Comparison of ENCODE assay signal across 8 cellular contexts in the genomic region with DNA sequence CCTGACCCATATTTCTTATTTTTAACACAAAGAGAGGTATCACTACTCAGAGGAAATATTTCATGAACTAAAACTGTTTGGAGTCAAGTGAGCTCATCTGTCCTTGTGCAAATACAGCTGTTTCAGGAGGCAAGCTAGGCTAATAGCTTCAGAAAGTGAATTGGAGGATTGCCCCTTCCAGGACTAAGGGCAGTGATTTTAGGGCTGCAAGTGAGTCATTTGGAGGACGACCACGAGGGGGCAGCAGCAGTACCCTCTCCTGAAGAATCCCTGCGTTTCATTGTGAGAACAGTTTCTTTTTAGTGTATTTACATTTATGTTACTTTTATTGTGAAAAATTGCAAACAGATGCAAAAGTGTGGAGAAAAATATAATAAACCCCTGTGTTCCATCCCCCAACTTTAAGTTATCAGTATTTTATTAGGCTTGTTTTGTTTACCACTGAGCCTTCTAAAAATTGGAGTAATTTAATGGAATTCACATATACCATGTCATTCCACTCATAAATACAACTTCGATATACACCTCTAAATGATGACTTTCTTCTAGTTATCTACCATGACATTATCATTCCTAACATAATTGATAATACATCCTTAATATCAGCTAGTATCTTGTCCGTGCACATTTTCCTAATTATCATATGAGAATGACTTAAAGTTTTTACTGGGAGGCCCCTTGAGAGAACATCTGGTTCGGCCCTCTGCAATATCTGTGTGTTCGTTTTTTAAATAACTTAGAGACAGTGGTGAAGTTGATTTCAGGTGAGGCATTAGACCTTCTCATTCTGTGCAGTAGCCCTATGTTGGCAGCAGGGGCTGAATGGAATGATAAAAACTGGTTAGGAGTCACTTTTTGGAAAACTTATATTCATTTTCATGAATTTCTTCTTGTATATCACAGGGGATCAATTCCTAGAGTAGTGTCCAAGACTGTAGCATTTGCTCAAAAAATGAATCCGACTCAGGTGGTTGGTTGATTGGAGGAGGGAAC. TPM values are rescaled to one million over a fixed set of nuclear protein-coding genes. Genes with fewer than 3 reads are reported as not detected.
A peak's percentile ranks its signal among the peaks of the same experiment; 100 is the strongest.
DNase-seq lines count a peak whose midpoint lies in the region; ATAC-seq, FAIRE-seq and TF ChIP-seq lines count a peak whose summit lies in the region.

No MANE protein-coding gene starts in this region.

- H3K79me2 ChIP-seq in fibroblast of lung (ENCODE audit: control insufficient read depth, insufficient read depth, low read length) = no peaks in the 10 kb centered on the region

- no peak overlapping the region for H3K9ac ChIP-seq in fibroblast of lung (ENCODE audit: insufficient read depth, low read length)

- H3K4me1 ChIP-seq in fibroblast of lung (ENCODE audit: control insufficient read depth, extremely low read depth, insufficient read depth, low read length) = peaks cover 2% of the 10 kb centered on the region

- H3K36me3 ChIP-seq in fibroblast of lung (ENCODE audit: control insufficient read depth, insufficient read depth, low read length) = peaks cover 18% of the 10 kb centered on the region

- no peaks in the 10 kb centered on the region for H4K20me1 ChIP-seq in fibroblast of lung (ENCODE audit: control insufficient read depth, extremely low read depth, insufficient read depth, low read length)

- no peak overlapping the region for H2AFZ ChIP-seq in fibroblast of lung (ENCODE audit: low read length)

- no peaks in the 10 kb centered on the region for H3K27me3 Mint-ChIP-seq in activated T-cell treated with anti-CD3 and anti-CD28 coated beads, Interleukin-2, amount 50 U/mL, for 24 hours
- H3K27me3 Mint-ChIP-seq in nephron progenitor cell (ENCODE audit: low read depth, poor library complexity) = no peaks in the 10 kb centered on the region
- H3K27me3 Mint-ChIP-seq in stimulated activated naive CD8-positive, alpha-beta T cell treated with anti-CD3 and anti-CD28 coated beads, Interleukin-15, amount 100 ng/mL, for 72 hours = no peaks in the 10 kb centered on the region

- H3K27me3 ChIP-seq in fibroblast of lung (ENCODE audit: control insufficient read depth, insufficient read depth, low read length) = no peaks in the 10 kb centered on the region

- peaks cover 91% of the 10 kb centered on the region for H3K36me3 Mint-ChIP-seq in activated T-cell treated with anti-CD3 and anti-CD28 coated beads, Interleukin-2, amount 50 U/mL, for 24 hours (ENCODE audit: low read depth)
- peaks cover 77% of the 10 kb centered on the region for H3K36me3 Mint-ChIP-seq in nephron progenitor cell (ENCODE audit: low read depth)

- TF ChIP-seq CTCF in D721Med (IDR thresholded peaks at IDR 0.05; ENCODE audit: insufficient read depth, missing control alignments) (peak; percentile 88), fibroblast of lung (conservative IDR thresholded peaks at IDR 0.05 in 1 of 2, IDR thresholded peaks at IDR 0.05 in 1 of 2; ENCODE audit: low read depth in 1 of 2, low read length in 2 of 2) (peak; percentile 88 to 90), nephron progenitor cell (IDR thresholded peaks at IDR 0.05) (peak; percentile 81)

- no peak overlapping the region for H3K4me3 Mint-ChIP-seq in activated T-cell treated with anti-CD3 and anti-CD28 coated beads, Interleukin-2, amount 50 U/mL, for 24 hours
- H3K4me3 Mint-ChIP-seq in nephron progenitor cell = no peak overlapping the region
- no peak overlapping the region for H3K4me3 Mint-ChIP-seq in stimulated activated naive CD8-positive, alpha-beta T cell treated with anti-CD3 and anti-CD28 coated beads, Interleukin-15, amount 100 ng/mL, for 72 hours

- H3K9me3 Mint-ChIP-seq in activated T-cell treated with anti-CD3 and anti-CD28 coated beads, Interleukin-2, amount 50 U/mL, for 24 hours = no peaks in the 10 kb centered on the region
- H3K9me3 Mint-ChIP-seq in nephron progenitor cell = no peaks in the 10 kb centered on the region
- H3K9me3 Mint-ChIP-seq in stimulated activated naive CD8-positive, alpha-beta T cell treated with anti-CD3 and anti-CD28 coated beads, Interleukin-15, amount 100 ng/mL, for 72 hours = no peaks in the 10 kb centered on the region

- H3K4me2 ChIP-seq in fibroblast of lung (ENCODE audit: extremely low read depth, insufficient read depth, low read length) = no peak overlapping the region

- FAIRE-seq in D721Med (lab: Jason Lieb, UNC) = no peak

- no peak overlapping the region for H3K4me3 ChIP-seq in fibroblast of lung (replicated peaks in 1 of 4; ENCODE audit: control extremely low read depth in 1 of 4, insufficient read depth in 1 of 4, low read depth in 3 of 4, low read length in 4 of 4)

- peak; percentile 74 for DNase-seq in D721Med (ENCODE audit: insufficient read length, low spot score)
- peak; percentile 72 for DNase-seq in HT1080 (ENCODE audit: low read depth)
- DNase-seq in OCI-M1 (lab: John Stamatoyannopoulos, UW) = peak; percentile 86
- peak; percentile 86 for DNase-seq in activated T-cell treated with anti-CD3 and anti-CD28 coated beads, Interleukin-2, amount 50 U/mL, for 24 hours
- DNase-seq in fibroblast of lung (ENCODE audit: low read depth in 2 of 2) = peak; percentile 53 to 89
- DNase-seq in nephron progenitor cell = peak; percentile 86
- peak; percentile 68 to 73 for DNase-seq in stimulated activated naive CD8-positive, alpha-beta T cell treated with anti-CD3 and anti-CD28 coated beads, Interleukin-15, amount 100 ng/mL, for 72 hours

- peaks cover 23% of the 10 kb centered on the region for H3K4me1 Mint-ChIP-seq in activated T-cell treated with anti-CD3 and anti-CD28 coated beads, Interleukin-2, amount 50 U/mL, for 24 hours (ENCODE audit: low read depth)
- no peaks in the 10 kb centered on the region for H3K4me1 Mint-ChIP-seq in nephron progenitor cell
- H3K4me1 Mint-ChIP-seq in stimulated activated naive CD8-positive, alpha-beta T cell treated with anti-CD3 and anti-CD28 coated beads, Interleukin-15, amount 100 ng/mL, for 72 hours = peaks cover 11% of the 10 kb centered on the region

- no peak overlapping the region for H3K27ac Mint-ChIP-seq in activated T-cell treated with anti-CD3 and anti-CD28 coated beads, Interleukin-2, amount 50 U/mL, for 24 hours
- H3K27ac Mint-ChIP-seq in nephron progenitor cell = no peak overlapping the region
- H3K27ac Mint-ChIP-seq in stimulated activated naive CD8-positive, alpha-beta T cell treated with anti-CD3 and anti-CD28 coated beads, Interleukin-15, amount 100 ng/mL, for 72 hours = peak overlapping the region in 1 of 2 donors; percentile 62

- peak; percentile 65 for ATAC-seq in stimulated activated naive CD8-positive, alpha-beta T cell treated with anti-CD3 and anti-CD28 coated beads, Interleukin-15, amount 100 ng/mL, for 72 hours
- no peak for ATAC-seq in GM19023 (IDR thresholded peaks at IDR 0.05; ENCODE audit: unreplicated experiment)

- no peaks in the 10 kb centered on the region for H3K9me3 ChIP-seq in fibroblast of lung (ENCODE audit: control insufficient read depth, insufficient read depth, low read depth, low read length)

- no peak overlapping the region for H3K27ac ChIP-seq in fibroblast of lung (ENCODE audit: insufficient read depth, low read length)

RNA-seq across cellular contexts. Expression of a gene that starts 13.7 kb away (rescaled TPM):
- total RNA-seq in HT1080 (2014; rRNA removed; shearing (Covaris generic)) = 5.8 and 7.4 TPM in 2 replicates
- polyA plus RNA-seq in HT1080 (2015; cell fraction: cytosol; rRNA removed) = 7.5 and 8.9 TPM in 2 replicates
- polyA plus RNA-seq in HT1080 (2015; cell fraction: nucleus; rRNA removed) = 13.5 and 15.4 TPM in 2 replicates
- 5.4 and 8.3 TPM in 2 replicates for total RNA-seq in fibroblast of lung
- polyA plus RNA-seq in fibroblast of lung = 8.3 and 9.2 TPM in 2 replicates
- 12.0 and 13.8 TPM in 2 replicates for polyA plus RNA-seq in fibroblast of lung (2012)
- 42.4 and 75.1 TPM in 2 replicates for polyA minus RNA-seq in fibroblast of lung (ENCODE audit: low replicate concordance)

RNA-seq across cellular contexts. Expression of a gene that starts 19.9 kb away (rescaled TPM):
- total RNA-seq in HT1080 (2014; rRNA removed; shearing (Covaris generic)) = 1.9 and 3.1 TPM in 2 replicates
- polyA plus RNA-seq in HT1080 (2015; cell fraction: cytosol; rRNA removed) = 3.0 and 3.4 TPM in 2 replicates
- polyA plus RNA-seq in HT1080 (2015; cell fraction: nucleus; rRNA removed) = 4.8 and 5.3 TPM in 2 replicates
- 0.17 TPM in 1 of 2 replicates, not detected in the other for total RNA-seq in fibroblast of lung
- polyA plus RNA-seq in fibroblast of lung = 0.34 and 0.37 TPM in 2 replicates
- 0.23 and 0.24 TPM in 2 replicates for polyA plus RNA-seq in fibroblast of lung (2012)
- 22.9 TPM in 1 of 2 replicates, not detected in the other for polyA minus RNA-seq in fibroblast of lung (ENCODE audit: low replicate concordance)

RNA-seq across cellular contexts. Expression of a gene that starts 35.8 kb away (rescaled TPM):
- 51.0 and 62.7 TPM in 2 replicates for total RNA-seq in HT1080 (2014; rRNA removed; shearing (Covaris generic))
- polyA plus RNA-seq in HT1080 (2015; cell fraction: cytosol; rRNA removed) = 24.2 and 27.4 TPM in 2 replicates
- polyA plus RNA-seq in HT1080 (2015; cell fraction: nucleus; rRNA removed) = 44.9 TPM in 2 replicates
- 40.8 and 41.1 TPM in 2 replicates for total RNA-seq in fibroblast of lung
- 31.0 and 37.9 TPM in 2 replicates for polyA plus RNA-seq in fibroblast of lung
- 17.3 and 21.0 TPM in 2 replicates for polyA plus RNA-seq in fibroblast of lung (2012)
- 23.0 and 25.8 TPM in 2 replicates for polyA minus RNA-seq in fibroblast of lung (ENCODE audit: low replicate concordance)
